20 cellular contexts compared by ENCODE assay signal in genomic region chr18:23809411-23809810, GRCh38.
DNase-seq lines count a peak whose midpoint lies in the region; ATAC-seq and TF ChIP-seq lines count a peak whose summit lies in the region.
"Had no signal": no experiment of that assay in that cellular context is flagged by ENCODE, and none has a peak within 500 bp of the region (broad histone marks: within the 10 kb centered on the region; RNA-seq: fewer than 3 reads in every experiment).

No MANE protein-coding gene starts in this region.

- H3K27ac Mint-ChIP-seq in T-helper 17 cell = peak overlapping the region; percentile 32
- H3K27ac Mint-ChIP-seq in neural progenitor cell = peak overlapping the region; percentile 3
- H3K27ac Mint-ChIP-seq in stimulated activated memory B cell treated with anti-CD40 and anti-IgM and Interleukin-4, amounts not matched to agents 10 μg/mL and 1 μg/mL and 100 μg/mL, for 72 hours = no peak overlapping the region
- H3K27ac Mint-ChIP-seq: CD14-positive monocyte, GM23338, HFFc6 had no signal

- H3K4me1 Mint-ChIP-seq in T-helper 17 cell (peaks cover 8% of the 10 kb centered on the region), neural progenitor cell (no peaks in the 10 kb centered on the region)
- H3K4me1 Mint-ChIP-seq in stimulated activated memory B cell treated with anti-CD40 and anti-IgM and Interleukin-4, amounts not matched to agents 10 μg/mL and 1 μg/mL and 100 μg/mL, for 72 hours = peaks cover 11% of the 10 kb centered on the region
- H3K4me1 Mint-ChIP-seq: CD14-positive monocyte had no signal

- no peak overlapping the region for H3K9ac ChIP-seq in neural progenitor cell
- H3K9ac ChIP-seq: BLaER1 had no signal

- H3F3A ChIP-seq in neural progenitor cell (ENCODE audit: low read depth) = no peaks in the 10 kb centered on the region

- H4K20me1 ChIP-seq in neural progenitor cell (ENCODE audit: low read depth) = no peaks in the 10 kb centered on the region
- H4K20me1 ChIP-seq: BLaER1 had no signal

- H3K27me3 Mint-ChIP-seq in T-helper 17 cell (peaks cover 10% of the 10 kb centered on the region), neural progenitor cell (ENCODE audit: insufficient read depth, low read depth) (peaks cover 6% of the 10 kb centered on the region)
- peaks cover 19% of the 10 kb centered on the region for H3K27me3 Mint-ChIP-seq in stimulated activated memory B cell treated with anti-CD40 and anti-IgM and Interleukin-4, amounts not matched to agents 10 μg/mL and 1 μg/mL and 100 μg/mL, for 72 hours

- no peak overlapping the region for H3K27ac ChIP-seq in neural progenitor cell
- H3K27ac ChIP-seq: BLaER1 had no signal

- no peak overlapping the region for H3K4me3 ChIP-seq in neural progenitor cell
- H3K4me3 ChIP-seq: BLaER1, GM23338 had no signal

- no peak overlapping the region for H2AFZ ChIP-seq in neural progenitor cell (replicated peaks)
- H2AFZ ChIP-seq: GM23338 had no signal

- no peak overlapping the region for H3K4me2 ChIP-seq in neural progenitor cell
- H3K4me2 ChIP-seq: BLaER1, GM23338 had no signal

- H3K27me3 ChIP-seq in neural progenitor cell = no peaks in the 10 kb centered on the region
- H3K27me3 ChIP-seq: BLaER1 had no signal

- H3K4me3 Mint-ChIP-seq in T-helper 17 cell (no peak overlapping the region), neural progenitor cell (no peak overlapping the region)
- no peak overlapping the region for H3K4me3 Mint-ChIP-seq in stimulated activated memory B cell treated with anti-CD40 and anti-IgM and Interleukin-4, amounts not matched to agents 10 μg/mL and 1 μg/mL and 100 μg/mL, for 72 hours
- H3K4me3 Mint-ChIP-seq: CD14-positive monocyte; CD8-positive, alpha-beta T cell; GM23338; HFFc6 had no signal

- H3K79me2 ChIP-seq in neural progenitor cell (ENCODE audit: low read depth) = no peaks in the 10 kb centered on the region

- no peaks in the 10 kb centered on the region for H3K9me3 Mint-ChIP-seq in neural progenitor cell
- peaks cover 3% of the 10 kb centered on the region for H3K9me3 Mint-ChIP-seq in stimulated activated memory B cell treated with anti-CD40 and anti-IgM and Interleukin-4, amounts not matched to agents 10 μg/mL and 1 μg/mL and 100 μg/mL, for 72 hours
- H3K9me3 Mint-ChIP-seq: CD8-positive, alpha-beta T cell; HFFc6 had no signal

- no peak for TF ChIP-seq CTCF in neural progenitor cell (IDR thresholded peaks at IDR 0.05)

- H3K36me3 Mint-ChIP-seq in T-helper 17 cell (ENCODE audit: low read depth) (no peaks in the 10 kb centered on the region), neural progenitor cell (no peaks in the 10 kb centered on the region)
- H3K36me3 Mint-ChIP-seq in stimulated activated memory B cell treated with anti-CD40 and anti-IgM and Interleukin-4, amounts not matched to agents 10 μg/mL and 1 μg/mL and 100 μg/mL, for 72 hours = no peaks in the 10 kb centered on the region
- H3K36me3 Mint-ChIP-seq: CD14-positive monocyte; CD8-positive, alpha-beta T cell; IgD-negative memory B cell had no signal

- H3K9me3 ChIP-seq in T-helper 17 cell (ENCODE audit: control insufficient read depth, low read length, poor library complexity, severe bottlenecking) = no peaks in the 10 kb centered on the region
- no peaks in the 10 kb centered on the region for H3K9me3 ChIP-seq in neural progenitor cell (ENCODE audit: low read depth)
- H3K9me3 ChIP-seq: BLaER1 had no signal

- no peaks in the 10 kb centered on the region for H3K36me3 ChIP-seq in neural progenitor cell
- H3K36me3 ChIP-seq: BLaER1 had no signal

- H3K4me1 ChIP-seq in neural progenitor cell = no peaks in the 10 kb centered on the region

- peak; percentile 14 for DNase-seq in NCI-H1105 treated with DMSO at 0.1 percent for 48 hours (lab: John Stamatoyannopoulos, UW)
- DNase-seq in NCI-H1105 (lab: John Stamatoyannopoulos, UW) = no peak
- peak; percentile 49 for DNase-seq in DMS 273 treated with DMSO at 0.1 percent for 48 hours (lab: John Stamatoyannopoulos, UW)
- no peak for DNase-seq in T-helper 17 cell
- DNase-seq in neural progenitor cell (ENCODE audit: low spot score) = no peak
- no peak for DNase-seq in occipital lobe (lab: John Stamatoyannopoulos, UW)
- DNase-seq in CD1c-positive myeloid dendritic cell (ENCODE audit: extremely low spot score) = no peak
- DNase-seq: 8988T; Calu3; CD8-positive, alpha-beta T cell; DMS79; GDM1; HCEC 1CT; HFFc6 had no signal

- ATAC-seq in T-helper 17 cell = no peak
- no peak for ATAC-seq in stimulated activated memory B cell treated with anti-CD40 and anti-IgM and Interleukin-4, amounts not matched to agents 10 μg/mL and 1 μg/mL and 100 μg/mL, for 72 hours
- ATAC-seq: GM23338, HepG2 had no signal

Comparison
In these comparisons a context has a peak if more than half of its experiments do, and no peak if none do; other contexts are left out.
1. DNase-seq: peak in NCI-H1105 treated with DMSO at 0.1 percent for 48 hours (single experiment) and DMS 273 treated with DMSO at 0.1 percent for 48 hours (single experiment); none in NCI-H1105 (single experiment), T-helper 17 cell (0 of 3), neural progenitor cell (single experiment), occipital lobe (single experiment) and CD1c-positive myeloid dendritic cell (single experiment).